ENCODE assay signal across 15 cellular contexts in genomic region chr6:135627092-135627715, GRCh38.
DNase-seq lines count a peak whose midpoint lies in the region; ATAC-seq and TF ChIP-seq lines count a peak whose summit lies in the region.
"Had no signal": no experiment of that assay in that cellular context is flagged by ENCODE, and none has a peak within 500 bp of the region (broad histone marks: within the 10 kb centered on the region; RNA-seq: fewer than 3 reads in every experiment).

No MANE protein-coding gene starts in this region.

- H2BK12ac ChIP-seq in mesenchymal stem cell (ENCODE audit: low read length in 2 of 2) = no peak overlapping the region

- H3K23ac ChIP-seq in mesenchymal stem cell (ENCODE audit: low read length in 2 of 2) (no peak overlapping the region), mesendoderm (ENCODE audit: low read length) (no peak overlapping the region)

- H4K8ac ChIP-seq in mesenchymal stem cell (ENCODE audit: low read length) = no peak overlapping the region
- H4K8ac ChIP-seq in mesendoderm (ENCODE audit: low read depth, low read length) = no peak overlapping the region

- H3F3A ChIP-seq in MM.1S (ENCODE audit: insufficient read depth, low read length) = no peaks in the 10 kb centered on the region

- H4K91ac ChIP-seq in mesenchymal stem cell (ENCODE audit: low read length) = no peak overlapping the region

- no peak overlapping the region for H3K9ac ChIP-seq in mesenchymal stem cell (ENCODE audit: low read length)
- H3K9ac ChIP-seq in mesendoderm (ENCODE audit: low read length) = no peak overlapping the region
- no peak overlapping the region for H3K9ac ChIP-seq in MM.1S (ENCODE audit: low read length)

- H2BK120ac ChIP-seq in mesenchymal stem cell (ENCODE audit: low read depth, low read length) (no peak overlapping the region), mesendoderm (ENCODE audit: low read depth, low read length) (no peak overlapping the region)

- intact Hi-C loops in left ventricle myocardium superior (cut with micrococcal nuclease) = no loop called here

- H3K79me1 ChIP-seq in mesenchymal stem cell (replicated peaks; ENCODE audit: low read length, poor library complexity, severe bottlenecking) = no peaks in the 10 kb centered on the region
- H3K79me1 ChIP-seq in mesendoderm (ENCODE audit: low read length) = no peaks in the 10 kb centered on the region

- no peaks in the 10 kb centered on the region for H3K27me3 Mint-ChIP-seq in T-helper 2 cell treated with Interferon-gamma antibody and Interleukin-4, amounts not matched to agents 5 μg/mL and 100 μg/mL, for 36 hours (ENCODE audit: low read depth)

- TF ChIP-seq CTCF in MM.1S (IDR thresholded peaks at IDR 0.05; ENCODE audit: low read length) = no peak

- H3K27me3 ChIP-seq in mesenchymal stem cell (ENCODE audit: control insufficient read depth in 1 of 2, insufficient read depth in 1 of 2, low read length in 2 of 2) (no peaks in the 10 kb centered on the region), mesendoderm (ENCODE audit: insufficient read depth, low read length, poor library complexity) (no peaks in the 10 kb centered on the region), MM.1S (replicated peaks; ENCODE audit: insufficient read depth, low read length) (no peaks in the 10 kb centered on the region)

- ATAC-seq in GM21786 (IDR thresholded peaks at IDR 0.05; ENCODE audit: unreplicated experiment) (peak; percentile 90), HG03432 (IDR thresholded peaks at IDR 0.05; ENCODE audit: unreplicated experiment) (peak; percentile 87), left ventricle myocardium superior (no peak)
- ATAC-seq: esophagus mucosa had no signal

- H3K27ac ChIP-seq in mesenchymal stem cell (ENCODE audit: low read length, poor library complexity, severe bottlenecking) (peak overlapping the region; percentile 21), mesendoderm (ENCODE audit: low read depth, low read length) (no peak overlapping the region), MM.1S (ENCODE audit: low read length) (no peak overlapping the region)
- H3K27ac ChIP-seq: thoracic aorta had no signal

- H3K4me1 ChIP-seq in mesenchymal stem cell (ENCODE audit: control insufficient read depth, insufficient read depth, low read depth, low read length) (peaks cover 3% of the 10 kb centered on the region), mesendoderm (ENCODE audit: control insufficient read depth, low read depth, low read length) (peaks cover 2% of the 10 kb centered on the region), MM.1S (ENCODE audit: low read length) (no peaks in the 10 kb centered on the region)

- H3K4me3 ChIP-seq in mesenchymal stem cell (ENCODE audit: insufficient read depth in 1 of 2, low read depth in 1 of 2, low read length in 2 of 2) (no peak overlapping the region), mesendoderm (ENCODE audit: low read length) (no peak overlapping the region), MM.1S (ENCODE audit: low read length) (no peak overlapping the region)
- H3K4me3 ChIP-seq: thoracic aorta had no signal

- H3K9me2 ChIP-seq in MM.1S (replicated peaks; ENCODE audit: insufficient read depth, low read length) = no peaks in the 10 kb centered on the region

- no peaks in the 10 kb centered on the region for H3K79me2 ChIP-seq in mesendoderm (ENCODE audit: control insufficient read depth, insufficient read depth, low read length)
- H3K79me2 ChIP-seq in MM.1S (ENCODE audit: low read length) = no peaks in the 10 kb centered on the region

- no peak overlapping the region for H2AFZ ChIP-seq in mesenchymal stem cell (ENCODE audit: low read depth, low read length)
- H2AFZ ChIP-seq in MM.1S (ENCODE audit: low read length) = no peak overlapping the region

- H3K36me3 ChIP-seq in mesenchymal stem cell (ENCODE audit: control insufficient read depth in 1 of 2, insufficient read depth in 2 of 2, low read depth in 1 of 2, low read length in 2 of 2) (no peaks in the 10 kb centered on the region), mesendoderm (ENCODE audit: control insufficient read depth, insufficient read depth, low read length) (no peaks in the 10 kb centered on the region), MM.1S (replicated peaks; ENCODE audit: insufficient read depth, low read length) (no peaks in the 10 kb centered on the region)
- H3K36me3 ChIP-seq: thoracic aorta had no signal

- H3K27ac Mint-ChIP-seq in T-helper 2 cell treated with Interferon-gamma antibody and Interleukin-4, amounts not matched to agents 5 μg/mL and 100 μg/mL, for 36 hours = peak overlapping the region; percentile 27
- H3K27ac Mint-ChIP-seq: activated naive CD4-positive, alpha-beta T cell treated with anti-CD3 and anti-CD28 coated beads for 36 hours had no signal

- H2AK5ac ChIP-seq in mesenchymal stem cell (ENCODE audit: low read length, severe bottlenecking) = no peak overlapping the region
- no peak overlapping the region for H2AK5ac ChIP-seq in mesendoderm (ENCODE audit: low read length)

- H3K18ac ChIP-seq in mesenchymal stem cell (ENCODE audit: low read depth in 1 of 2, low read length in 2 of 2) (no peak overlapping the region), mesendoderm (ENCODE audit: low read length) (no peak overlapping the region)

- H2BK5ac ChIP-seq in mesenchymal stem cell (ENCODE audit: low read depth, low read length, poor library complexity, severe bottlenecking) (no peak overlapping the region), mesendoderm (ENCODE audit: low read length) (no peak overlapping the region)

- no peak overlapping the region for H4K5ac ChIP-seq in mesendoderm (ENCODE audit: low read length)

- H3K4me1 Mint-ChIP-seq in T-helper 2 cell treated with Interferon-gamma antibody and Interleukin-4, amounts not matched to agents 5 μg/mL and 100 μg/mL, for 36 hours (ENCODE audit: low read depth) = peaks cover 61% of the 10 kb centered on the region

- H4K20me1 ChIP-seq in MM.1S (ENCODE audit: insufficient read depth, low read length) = no peaks in the 10 kb centered on the region

- peaks cover 44% of the 10 kb centered on the region for H3K36me3 Mint-ChIP-seq in T-helper 2 cell treated with Interferon-gamma antibody and Interleukin-4, amounts not matched to agents 5 μg/mL and 100 μg/mL, for 36 hours (ENCODE audit: low read depth)

- H3K9me3 Mint-ChIP-seq in T-helper 2 cell treated with Interferon-gamma antibody and Interleukin-4, amounts not matched to agents 5 μg/mL and 100 μg/mL, for 36 hours = peaks cover 37% of the 10 kb centered on the region
- H3K9me3 Mint-ChIP-seq: activated naive CD4-positive, alpha-beta T cell treated with anti-CD3 and anti-CD28 coated beads for 36 hours had no signal

- H3K14ac ChIP-seq in mesenchymal stem cell (ENCODE audit: low read length in 2 of 2) = no peak overlapping the region

- no peak overlapping the region for H2BK15ac ChIP-seq in mesenchymal stem cell (ENCODE audit: low read depth, poor library complexity, severe bottlenecking)
- H2BK15ac ChIP-seq in mesendoderm (replicated peaks; ENCODE audit: low read depth) = no peak overlapping the region

- no peak for DNase-seq in T-helper 2 cell treated with Interferon-gamma antibody and Interleukin-4, amounts not matched to agents 5 μg/mL and 100 μg/mL, for 36 hours (ENCODE audit: low spot score)
- no peak for DNase-seq in T-helper 2 cell
- DNase-seq in mesenchymal stem cell = no peak
- no peak for DNase-seq in mesendoderm
- no peak for DNase-seq in left ventricle myocardium superior
- DNase-seq in MM.1S = no peak
- DNase-seq: activated CD4-positive, alpha-beta T cell treated with anti-CD3 and anti-CD28 coated beads, Interleukin-2, amount 50 U/mL, for 1 hour; activated naive CD4-positive, alpha-beta T cell treated with anti-CD3 and anti-CD28 coated beads for 36 hours; Karpas-422; NCI-H2081 treated with DMSO at 0.1 percent for 48 hours; SW 1271 had no signal

- no peak overlapping the region for H3K4me3 Mint-ChIP-seq in T-helper 2 cell treated with Interferon-gamma antibody and Interleukin-4, amounts not matched to agents 5 μg/mL and 100 μg/mL, for 36 hours
- H3K4me3 Mint-ChIP-seq: activated naive CD4-positive, alpha-beta T cell treated with anti-CD3 and anti-CD28 coated beads for 36 hours had no signal

- H3K9me3 ChIP-seq in mesenchymal stem cell (ENCODE audit: control insufficient read depth, low read length) (no peaks in the 10 kb centered on the region), MM.1S (replicated peaks; ENCODE audit: insufficient read depth, low read length) (no peaks in the 10 kb centered on the region)
- H3K9me3 ChIP-seq: thoracic aorta had no signal

- H3K56ac ChIP-seq in mesendoderm (ENCODE audit: low read length) = no peak overlapping the region

- H3K4me2 ChIP-seq in mesenchymal stem cell (ENCODE audit: low read length, poor library complexity, severe bottlenecking) (no peak overlapping the region), mesendoderm (ENCODE audit: low read length) (no peak overlapping the region), MM.1S (ENCODE audit: low read depth, low read length) (no peak overlapping the region)

- H3K4ac ChIP-seq in mesenchymal stem cell (ENCODE audit: low read depth in 1 of 2, low read length in 2 of 2) (no peak overlapping the region), mesendoderm (ENCODE audit: low read depth, low read length) (no peak overlapping the region)
